3 cellular contexts compared by ENCODE assay signal in the genomic region with DNA sequence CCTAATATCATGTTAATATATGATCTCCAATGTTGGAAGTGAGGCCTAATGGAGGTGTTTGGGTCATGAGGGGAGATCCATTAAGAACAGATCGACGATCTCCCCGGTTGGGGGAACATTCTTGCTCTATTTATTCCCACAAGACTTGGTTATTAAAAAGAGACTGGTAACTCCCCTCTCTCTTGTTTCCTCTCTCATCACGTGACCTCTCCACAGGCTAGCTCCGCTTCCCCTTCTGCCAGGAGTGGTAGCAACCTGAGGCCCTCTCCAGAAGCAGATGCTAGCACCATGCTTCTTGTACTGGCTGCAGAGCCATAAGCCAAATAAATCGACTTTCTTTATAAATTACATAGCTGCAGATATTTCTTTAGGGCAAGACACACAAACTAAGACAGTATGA.
TF ChIP-seq lines count a peak whose summit lies in the region.

No MANE protein-coding gene starts in this region.

TF ChIP-seq in HepG2, 621 proteins besides CTCF, POLR2A, EP300 and RAD21:
- TF ChIP-seq, protein P1, sequence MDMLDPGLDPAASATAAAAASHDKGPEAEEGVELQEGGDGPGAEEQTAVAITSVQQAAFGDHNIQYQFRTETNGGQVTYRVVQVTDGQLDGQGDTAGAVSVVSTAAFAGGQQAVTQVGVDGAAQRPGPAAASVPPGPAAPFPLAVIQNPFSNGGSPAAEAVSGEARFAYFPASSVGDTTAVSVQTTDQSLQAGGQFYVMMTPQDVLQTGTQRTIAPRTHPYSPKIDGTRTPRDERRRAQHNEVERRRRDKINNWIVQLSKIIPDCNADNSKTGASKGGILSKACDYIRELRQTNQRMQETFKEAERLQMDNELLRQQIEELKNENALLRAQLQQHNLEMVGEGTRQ (IDR thresholded peaks at IDR 0.05; ENCODE audit: low read depth, low read length), result 0 out of 2 replicates have a peak, but pooled peaks have one; percentile 30
- TF ChIP-seq, protein P1 (CRISPR knock-in tag; IDR thresholded peaks at IDR 0.05; ENCODE audit: borderline replicate concordance), result no peak
- TF ChIP-seq, protein P2, sequence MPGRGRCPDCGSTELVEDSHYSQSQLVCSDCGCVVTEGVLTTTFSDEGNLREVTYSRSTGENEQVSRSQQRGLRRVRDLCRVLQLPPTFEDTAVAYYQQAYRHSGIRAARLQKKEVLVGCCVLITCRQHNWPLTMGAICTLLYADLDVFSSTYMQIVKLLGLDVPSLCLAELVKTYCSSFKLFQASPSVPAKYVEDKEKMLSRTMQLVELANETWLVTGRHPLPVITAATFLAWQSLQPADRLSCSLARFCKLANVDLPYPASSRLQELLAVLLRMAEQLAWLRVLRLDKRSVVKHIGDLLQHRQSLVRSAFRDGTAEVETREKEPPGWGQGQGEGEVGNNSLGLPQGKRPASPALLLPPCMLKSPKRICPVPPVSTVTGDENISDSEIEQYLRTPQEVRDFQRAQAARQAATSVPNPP (CRISPR knock-in tag; IDR thresholded peaks at IDR 0.05), result no peak
- TF ChIP-seq ARID2 (CRISPR knock-in tag; IDR thresholded peaks at IDR 0.05; ENCODE audit: borderline replicate concordance) (no peak), RAD51 (IDR thresholded peaks at IDR 0.05; ENCODE audit: borderline replicate concordance) (peak; percentile 55; the same call in 1 of the 2 replicates)

TF ChIP-seq in GM23338, 12 proteins besides CTCF, POLR2A, EP300 and RAD21 (continues in another document):
- TF ChIP-seq ZNF114 (CRISPR knock-in tag; IDR thresholded peaks at IDR 0.05) (no peak), EZH2 (IDR thresholded peaks at IDR 0.05; ENCODE audit: low read depth, unreplicated experiment) (no peak), POLR2AphosphoS5 (IDR thresholded peaks at IDR 0.05; ENCODE audit: low read depth) (no peak)
- TF ChIP-seq, protein P3, sequence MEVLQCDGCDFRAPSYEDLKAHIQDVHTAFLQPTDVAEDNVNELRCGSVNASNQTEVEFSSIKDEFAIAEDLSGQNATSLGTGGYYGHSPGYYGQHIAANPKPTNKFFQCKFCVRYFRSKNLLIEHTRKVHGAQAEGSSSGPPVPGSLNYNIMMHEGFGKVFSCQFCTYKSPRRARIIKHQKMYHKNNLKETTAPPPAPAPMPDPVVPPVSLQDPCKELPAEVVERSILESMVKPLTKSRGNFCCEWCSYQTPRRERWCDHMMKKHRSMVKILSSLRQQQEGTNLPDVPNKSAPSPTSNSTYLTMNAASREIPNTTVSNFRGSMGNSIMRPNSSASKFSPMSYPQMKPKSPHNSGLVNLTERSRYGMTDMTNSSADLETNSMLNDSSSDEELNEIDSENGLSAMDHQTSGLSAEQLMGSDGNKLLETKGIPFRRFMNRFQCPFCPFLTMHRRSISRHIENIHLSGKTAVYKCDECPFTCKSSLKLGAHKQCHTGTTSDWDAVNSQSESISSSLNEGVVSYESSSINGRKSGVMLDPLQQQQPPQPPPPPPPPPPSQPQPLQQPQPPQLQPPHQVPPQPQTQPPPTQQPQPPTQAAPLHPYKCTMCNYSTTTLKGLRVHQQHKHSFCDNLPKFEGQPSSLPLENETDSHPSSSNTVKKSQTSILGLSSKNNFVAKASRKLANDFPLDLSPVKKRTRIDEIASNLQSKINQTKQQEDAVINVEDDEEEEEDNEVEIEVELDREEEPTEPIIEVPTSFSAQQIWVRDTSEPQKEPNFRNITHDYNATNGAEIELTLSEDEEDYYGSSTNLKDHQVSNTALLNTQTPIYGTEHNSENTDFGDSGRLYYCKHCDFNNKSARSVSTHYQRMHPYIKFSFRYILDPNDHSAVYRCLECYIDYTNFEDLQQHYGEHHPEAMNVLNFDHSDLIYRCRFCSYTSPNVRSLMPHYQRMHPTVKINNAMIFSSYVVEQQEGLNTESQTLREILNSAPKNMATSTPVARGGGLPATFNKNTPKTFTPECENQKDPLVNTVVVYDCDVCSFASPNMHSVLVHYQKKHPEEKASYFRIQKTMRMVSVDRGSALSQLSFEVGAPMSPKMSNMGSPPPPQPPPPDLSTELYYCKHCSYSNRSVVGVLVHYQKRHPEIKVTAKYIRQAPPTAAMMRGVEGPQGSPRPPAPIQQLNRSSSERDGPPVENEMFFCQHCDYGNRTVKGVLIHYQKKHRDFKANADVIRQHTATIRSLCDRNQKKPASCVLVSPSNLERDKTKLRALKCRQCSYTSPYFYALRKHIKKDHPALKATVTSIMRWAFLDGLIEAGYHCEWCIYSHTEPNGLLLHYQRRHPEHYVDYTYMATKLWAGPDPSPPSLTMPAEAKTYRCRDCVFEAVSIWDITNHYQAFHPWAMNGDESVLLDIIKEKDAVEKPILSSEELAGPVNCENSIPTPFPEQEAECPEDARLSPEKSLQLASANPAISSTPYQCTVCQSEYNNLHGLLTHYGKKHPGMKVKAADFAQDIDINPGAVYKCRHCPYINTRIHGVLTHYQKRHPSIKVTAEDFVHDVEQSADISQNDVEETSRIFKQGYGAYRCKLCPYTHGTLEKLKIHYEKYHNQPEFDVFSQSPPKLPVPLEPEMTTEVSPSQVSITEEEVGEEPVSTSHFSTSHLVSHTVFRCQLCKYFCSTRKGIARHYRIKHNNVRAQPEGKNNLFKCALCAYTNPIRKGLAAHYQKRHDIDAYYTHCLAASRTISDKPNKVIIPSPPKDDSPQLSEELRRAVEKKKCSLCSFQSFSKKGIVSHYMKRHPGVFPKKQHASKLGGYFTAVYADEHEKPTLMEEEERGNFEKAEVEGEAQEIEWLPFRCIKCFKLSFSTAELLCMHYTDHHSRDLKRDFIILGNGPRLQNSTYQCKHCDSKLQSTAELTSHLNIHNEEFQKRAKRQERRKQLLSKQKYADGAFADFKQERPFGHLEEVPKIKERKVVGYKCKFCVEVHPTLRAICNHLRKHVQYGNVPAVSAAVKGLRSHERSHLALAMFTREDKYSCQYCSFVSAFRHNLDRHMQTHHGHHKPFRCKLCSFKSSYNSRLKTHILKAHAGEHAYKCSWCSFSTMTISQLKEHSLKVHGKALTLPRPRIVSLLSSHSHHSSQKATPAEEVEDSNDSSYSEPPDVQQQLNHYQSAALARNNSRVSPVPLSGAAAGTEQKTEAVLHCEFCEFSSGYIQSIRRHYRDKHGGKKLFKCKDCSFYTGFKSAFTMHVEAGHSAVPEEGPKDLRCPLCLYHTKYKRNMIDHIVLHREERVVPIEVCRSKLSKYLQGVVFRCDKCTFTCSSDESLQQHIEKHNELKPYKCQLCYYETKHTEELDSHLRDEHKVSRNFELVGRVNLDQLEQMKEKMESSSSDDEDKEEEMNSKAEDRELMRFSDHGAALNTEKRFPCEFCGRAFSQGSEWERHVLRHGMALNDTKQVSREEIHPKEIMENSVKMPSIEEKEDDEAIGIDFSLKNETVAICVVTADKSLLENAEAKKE (CRISPR knock-in tag; IDR thresholded peaks at IDR 0.05), result no peak
- TF ChIP-seq, protein P4, sequence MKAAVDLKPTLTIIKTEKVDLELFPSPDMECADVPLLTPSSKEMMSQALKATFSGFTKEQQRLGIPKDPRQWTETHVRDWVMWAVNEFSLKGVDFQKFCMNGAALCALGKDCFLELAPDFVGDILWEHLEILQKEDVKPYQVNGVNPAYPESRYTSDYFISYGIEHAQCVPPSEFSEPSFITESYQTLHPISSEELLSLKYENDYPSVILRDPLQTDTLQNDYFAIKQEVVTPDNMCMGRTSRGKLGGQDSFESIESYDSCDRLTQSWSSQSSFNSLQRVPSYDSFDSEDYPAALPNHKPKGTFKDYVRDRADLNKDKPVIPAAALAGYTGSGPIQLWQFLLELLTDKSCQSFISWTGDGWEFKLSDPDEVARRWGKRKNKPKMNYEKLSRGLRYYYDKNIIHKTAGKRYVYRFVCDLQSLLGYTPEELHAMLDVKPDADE (IDR thresholded peaks at IDR 0.05), result no peak

TF ChIP-seq in K562, 482 proteins besides CTCF, POLR2A, EP300 and RAD21:
- TF ChIP-seq HDAC6 (IDR thresholded peaks at IDR 0.05; ENCODE audit: low read depth, low read length) (no peak), STAT5A (IDR thresholded peaks at IDR 0.05; ENCODE audit: borderline replicate concordance, low read length) (no peak), ADNP (tag; IDR thresholded peaks at IDR 0.05) (no peak)
- TF ChIP-seq, protein P5, sequence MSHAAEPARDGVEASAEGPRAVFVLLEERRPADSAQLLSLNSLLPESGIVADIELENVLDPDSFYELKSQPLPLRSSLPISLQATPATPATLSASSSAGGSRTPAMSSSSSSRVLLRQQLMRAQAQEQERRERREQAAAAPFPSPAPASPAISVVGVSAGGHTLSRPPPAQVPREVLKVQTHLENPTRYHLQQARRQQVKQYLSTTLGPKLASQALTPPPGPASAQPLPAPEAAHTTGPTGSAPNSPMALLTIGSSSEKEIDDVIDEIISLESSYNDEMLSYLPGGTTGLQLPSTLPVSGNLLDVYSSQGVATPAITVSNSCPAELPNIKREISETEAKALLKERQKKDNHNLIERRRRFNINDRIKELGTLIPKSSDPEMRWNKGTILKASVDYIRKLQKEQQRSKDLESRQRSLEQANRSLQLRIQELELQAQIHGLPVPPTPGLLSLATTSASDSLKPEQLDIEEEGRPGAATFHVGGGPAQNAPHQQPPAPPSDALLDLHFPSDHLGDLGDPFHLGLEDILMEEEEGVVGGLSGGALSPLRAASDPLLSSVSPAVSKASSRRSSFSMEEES (CRISPR knock-in tag; IDR thresholded peaks at IDR 0.05), result peak; percentile 83
- TF ChIP-seq, protein P6, sequence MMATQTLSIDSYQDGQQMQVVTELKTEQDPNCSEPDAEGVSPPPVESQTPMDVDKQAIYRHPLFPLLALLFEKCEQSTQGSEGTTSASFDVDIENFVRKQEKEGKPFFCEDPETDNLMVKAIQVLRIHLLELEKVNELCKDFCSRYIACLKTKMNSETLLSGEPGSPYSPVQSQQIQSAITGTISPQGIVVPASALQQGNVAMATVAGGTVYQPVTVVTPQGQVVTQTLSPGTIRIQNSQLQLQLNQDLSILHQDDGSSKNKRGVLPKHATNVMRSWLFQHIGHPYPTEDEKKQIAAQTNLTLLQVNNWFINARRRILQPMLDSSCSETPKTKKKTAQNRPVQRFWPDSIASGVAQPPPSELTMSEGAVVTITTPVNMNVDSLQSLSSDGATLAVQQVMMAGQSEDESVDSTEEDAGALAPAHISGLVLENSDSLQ (IDR thresholded peaks at IDR 0.05), result no peak
